Comparison of ENCODE assay signal across 8 cellular contexts in the genomic region with DNA sequence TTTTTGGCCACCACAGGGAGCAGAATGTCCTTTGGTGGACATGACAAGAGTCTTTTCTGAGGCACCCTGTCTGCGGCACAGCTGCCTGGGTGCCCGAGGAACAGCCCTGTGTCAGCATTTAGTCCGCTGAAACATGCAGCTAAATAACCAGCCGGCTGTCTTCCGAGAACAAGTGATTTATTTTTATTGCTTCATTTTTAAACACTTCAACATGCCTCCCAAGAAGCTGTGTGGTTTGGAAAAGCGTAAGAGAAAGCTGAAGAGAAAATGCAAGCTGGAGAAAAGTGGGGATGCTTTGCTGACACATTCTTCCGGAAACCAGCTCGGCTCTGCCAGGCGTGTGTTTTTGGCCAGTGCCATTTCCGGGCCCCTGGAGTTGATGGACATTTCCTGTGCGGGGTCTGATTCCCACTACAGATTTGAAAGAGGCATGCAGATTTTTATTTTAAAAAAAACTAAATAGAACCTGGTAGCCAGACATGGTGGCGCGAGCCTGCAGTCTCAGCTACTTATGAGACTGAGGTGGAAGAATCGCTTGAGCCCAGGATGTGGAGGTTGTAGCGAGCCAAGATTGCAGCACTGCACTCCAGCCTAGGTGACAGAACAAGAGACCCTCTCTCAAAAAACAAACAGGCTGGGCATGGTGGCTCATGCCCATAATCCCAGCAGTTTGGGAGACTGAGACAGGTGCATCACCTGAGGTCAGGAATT.
DNase-seq lines count a peak whose midpoint lies in the region; ATAC-seq and TF ChIP-seq lines count a peak whose summit lies in the region.

No MANE protein-coding gene starts in this region.

- H3K36me3 Mint-ChIP-seq in neural progenitor cell: no peaks in the 10 kb centered on the region

- H4K20me1 ChIP-seq in neural progenitor cell (ENCODE audit: low read depth): no peaks in the 10 kb centered on the region

- H3F3A ChIP-seq in neural progenitor cell (ENCODE audit: low read depth): no peaks in the 10 kb centered on the region

- no peak for TF ChIP-seq CTCF in neural progenitor cell (IDR thresholded peaks at IDR 0.05)

- peak overlapping the region; percentile 65 for H3K27ac ChIP-seq in ACC112 (ENCODE audit: low read depth, low read length)
- H3K27ac ChIP-seq in angular gyrus (ENCODE audit: low read depth, low read length): peak overlapping the region; percentile 79
- no peak overlapping the region for H3K27ac ChIP-seq in neural progenitor cell

- H3K27ac Mint-ChIP-seq in neural progenitor cell: no peak overlapping the region

- H3K4me3 ChIP-seq in ACC112 (ENCODE audit: low read depth, low read length) (peak overlapping the region; percentile 41), neural progenitor cell (no peak overlapping the region)

- H3K36me3 ChIP-seq in ACC112 (ENCODE audit: insufficient read depth, low read length): no peaks in the 10 kb centered on the region
- H3K36me3 ChIP-seq in neural progenitor cell: no peaks in the 10 kb centered on the region

- H3K27me3 ChIP-seq in ACC112 (ENCODE audit: insufficient read depth, low read length): no peaks in the 10 kb centered on the region
- H3K27me3 ChIP-seq in neural progenitor cell: no peaks in the 10 kb centered on the region

- H3K9me3 ChIP-seq in neural progenitor cell (ENCODE audit: low read depth): no peaks in the 10 kb centered on the region

- peak; percentile 76 for DNase-seq in HT1080 (ENCODE audit: low read depth)
- peak; percentile 50 for DNase-seq in kidney tubule cell (ENCODE audit: low spot score)
- peak; percentile 79 for DNase-seq in stromal cell of bone marrow (ENCODE audit: low read depth)
- no peak for DNase-seq in stimulated activated naive CD4-positive, alpha-beta T cell treated with Interleukin-2 at 50 U/mL for 16 hours (lab: John Stamatoyannopoulos, UW)
- DNase-seq in neural progenitor cell (ENCODE audit: low spot score): no peak

- H3K4me3 Mint-ChIP-seq in neural progenitor cell: no peak overlapping the region

- no peak overlapping the region for H3K4me2 ChIP-seq in neural progenitor cell

- H3K27me3 Mint-ChIP-seq in neural progenitor cell (ENCODE audit: insufficient read depth, low read depth): peaks cover 4% of the 10 kb centered on the region

- no peak for ATAC-seq in GM21717 (IDR thresholded peaks at IDR 0.05; ENCODE audit: unreplicated experiment)

- H2AFZ ChIP-seq in ACC112 (ENCODE audit: low read length, unreplicated experiment) (peak overlapping the region; percentile 82), neural progenitor cell (replicated peaks) (no peak overlapping the region)

- H3K9me3 Mint-ChIP-seq in neural progenitor cell: no peaks in the 10 kb centered on the region

- H3K4me1 ChIP-seq in ACC112 (ENCODE audit: control insufficient read depth, insufficient read depth, low read length, unreplicated experiment): peaks cover 8% of the 10 kb centered on the region
- H3K4me1 ChIP-seq in neural progenitor cell: no peaks in the 10 kb centered on the region

- H3K9ac ChIP-seq in neural progenitor cell: no peak overlapping the region

- no peaks in the 10 kb centered on the region for H3K4me1 Mint-ChIP-seq in neural progenitor cell

- H3K79me2 ChIP-seq in ACC112 (ENCODE audit: control insufficient read depth, insufficient read depth, low read length, unreplicated experiment): no peaks in the 10 kb centered on the region
- no peaks in the 10 kb centered on the region for H3K79me2 ChIP-seq in neural progenitor cell (ENCODE audit: low read depth)

Comparison
In these comparisons a context has a peak if more than half of its experiments do, and no peak if none do; other contexts are left out.
1. DNase-seq: peak in HT1080 (single experiment), kidney tubule cell (single experiment) and stromal cell of bone marrow (single experiment); none in stimulated activated naive CD4-positive, alpha-beta T cell treated with Interleukin-2 at 50 U/mL for 16 hours (single experiment) and neural progenitor cell (single experiment).